9 cellular contexts compared by ENCODE assay signal in the genomic region with DNA sequence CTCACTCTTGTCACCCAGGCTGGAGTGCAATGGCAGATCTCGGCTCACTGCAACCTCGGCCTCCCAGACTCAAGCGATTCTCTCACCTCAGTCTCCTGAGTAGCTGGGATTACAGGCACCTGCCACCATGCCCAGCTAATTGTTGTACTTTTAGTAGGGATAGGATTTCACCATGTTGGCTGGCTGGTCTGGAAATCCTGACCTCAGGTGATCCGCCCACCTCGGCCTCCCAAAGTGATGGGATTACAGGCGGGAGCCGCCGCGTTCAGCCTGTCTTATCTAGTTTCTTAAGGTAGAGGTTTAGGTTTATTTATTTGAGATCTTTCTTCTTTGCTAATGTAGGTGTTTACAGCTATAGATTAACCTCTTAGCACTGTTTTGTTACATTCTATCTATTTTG.
"Had no signal": no experiment of that assay in that cellular context is flagged by ENCODE, and none has a peak within 500 bp of the region (broad histone marks: within the 10 kb centered on the region; RNA-seq: fewer than 3 reads in every experiment).

No MANE protein-coding gene starts in this region.

- H3K4me3 Mint-ChIP-seq: HFFc6, IgD-negative memory B cell had no signal

- ATAC-seq: HCT116, HepG2 had no signal

- H3K36me3 ChIP-seq: HAP-1 had no signal

- H3K27me3 Mint-ChIP-seq: IgD-negative memory B cell had no signal

- DNase-seq: GOT3, H7 had no signal

- H3K36me3 Mint-ChIP-seq: IgD-negative memory B cell had no signal

- H3K27ac Mint-ChIP-seq: HFFc6, IgD-negative memory B cell had no signal

- FAIRE-seq: HepG2 had no signal

- H3K4me1 ChIP-seq: HAP-1 had no signal

- H2AFZ ChIP-seq: GM23248 had no signal

- H3K9me3 ChIP-seq: HAP-1 had no signal

- H3K4me3 ChIP-seq: GM23248, HAP-1 had no signal

- H3K27ac ChIP-seq: GM23248, HL-60 had no signal

- H3K4me1 Mint-ChIP-seq: IgD-negative memory B cell had no signal

- H3K9ac ChIP-seq: GM23248 had no signal

- H3K9me3 Mint-ChIP-seq: HFFc6, IgD-negative memory B cell had no signal
